ENCODE assay signal across 8 cellular contexts in the genomic region with DNA sequence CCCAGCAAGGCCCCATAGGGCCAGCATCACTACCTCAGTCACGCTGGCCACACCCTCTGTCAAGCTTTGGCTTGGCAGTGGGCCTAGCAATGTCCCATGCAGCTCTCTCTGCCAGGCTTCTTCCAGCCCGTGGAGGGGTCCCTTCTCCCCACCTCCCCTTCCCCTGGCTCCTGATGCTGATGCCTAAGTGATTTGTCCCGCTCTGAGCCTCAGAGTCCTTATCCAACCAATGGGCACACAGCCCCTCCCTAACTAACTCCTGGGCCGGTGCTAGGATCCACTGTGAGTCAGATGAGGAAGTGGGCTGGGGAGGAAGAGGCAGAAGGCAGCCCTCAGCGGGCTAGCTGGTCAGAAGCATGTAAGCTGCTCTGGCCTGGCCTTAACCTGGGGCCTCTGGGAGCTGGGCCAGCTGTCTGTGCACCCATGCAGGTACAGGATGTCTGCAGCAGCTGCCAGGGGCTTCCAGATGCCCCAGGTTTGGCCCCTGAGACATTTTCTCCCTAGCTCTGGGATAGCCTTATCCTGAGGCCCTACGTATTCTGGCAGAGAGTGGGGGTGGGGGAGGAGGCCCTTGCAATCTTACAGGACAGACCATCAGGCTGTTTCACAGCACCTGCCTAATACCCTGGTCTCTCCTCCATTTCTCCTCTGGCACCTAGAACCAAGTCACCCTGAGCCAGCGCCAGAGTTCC.
DNase-seq lines count a peak whose midpoint lies in the region; FAIRE-seq and TF ChIP-seq lines count a peak whose summit lies in the region.

No MANE protein-coding gene starts in this region.

- no peaks in the 10 kb centered on the region for H3K9me3 ChIP-seq in iPS-18c (ENCODE audit: control insufficient read depth, insufficient read depth, low read length)

- DNase-seq in DMS79 treated with DMSO at 0.1 percent for 48 hours (lab: John Stamatoyannopoulos, UW) = peak; percentile 3
- DNase-seq in DMS79 (lab: John Stamatoyannopoulos, UW) = no peak
- DNase-seq in H54 (ENCODE audit: insufficient read length, low spot score) = peak; percentile 90
- peak; percentile 84 for DNase-seq in MV-4-11 (lab: John Stamatoyannopoulos, UW)
- peak; percentile 80 for DNase-seq in astrocyte of the hippocampus (ENCODE audit: low read depth, low spot score)
- DNase-seq in skeletal muscle cell (ENCODE audit: low read depth) = no peak
- DNase-seq in DMS114 treated with DMSO at 0.1 percent for 48 hours (lab: John Stamatoyannopoulos, UW; ENCODE audit: unreplicated experiment) = no peak

- TF ChIP-seq POLR2A in H54 (IDR thresholded peaks at IDR 0.05; ENCODE audit: low read depth, low read length) = peak; percentile 91

- H3K4me3 ChIP-seq in iPS-18c (ENCODE audit: insufficient read depth, low read depth, low read length) (peak overlapping the region; percentile 59; the same call in 1 of the 2 replicates), skeletal muscle cell (ENCODE audit: low read depth, low read length) (peak overlapping the region; percentile 90)

- FAIRE-seq in H54 (lab: Jason Lieb, UNC) = peak; percentile 70

Comparison
In these comparisons a context has a peak if more than half of its experiments do, and no peak if none do; other contexts are left out.
1. DNase-seq: peak in DMS79 treated with DMSO at 0.1 percent for 48 hours (single experiment), H54 (single experiment), MV-4-11 (single experiment) and astrocyte of the hippocampus (single experiment); none in DMS79 (single experiment), skeletal muscle cell (single experiment) and DMS114 treated with DMSO at 0.1 percent for 48 hours (single experiment).